Comparison of ENCODE assay signal across 8 cellular contexts in the genomic region with DNA sequence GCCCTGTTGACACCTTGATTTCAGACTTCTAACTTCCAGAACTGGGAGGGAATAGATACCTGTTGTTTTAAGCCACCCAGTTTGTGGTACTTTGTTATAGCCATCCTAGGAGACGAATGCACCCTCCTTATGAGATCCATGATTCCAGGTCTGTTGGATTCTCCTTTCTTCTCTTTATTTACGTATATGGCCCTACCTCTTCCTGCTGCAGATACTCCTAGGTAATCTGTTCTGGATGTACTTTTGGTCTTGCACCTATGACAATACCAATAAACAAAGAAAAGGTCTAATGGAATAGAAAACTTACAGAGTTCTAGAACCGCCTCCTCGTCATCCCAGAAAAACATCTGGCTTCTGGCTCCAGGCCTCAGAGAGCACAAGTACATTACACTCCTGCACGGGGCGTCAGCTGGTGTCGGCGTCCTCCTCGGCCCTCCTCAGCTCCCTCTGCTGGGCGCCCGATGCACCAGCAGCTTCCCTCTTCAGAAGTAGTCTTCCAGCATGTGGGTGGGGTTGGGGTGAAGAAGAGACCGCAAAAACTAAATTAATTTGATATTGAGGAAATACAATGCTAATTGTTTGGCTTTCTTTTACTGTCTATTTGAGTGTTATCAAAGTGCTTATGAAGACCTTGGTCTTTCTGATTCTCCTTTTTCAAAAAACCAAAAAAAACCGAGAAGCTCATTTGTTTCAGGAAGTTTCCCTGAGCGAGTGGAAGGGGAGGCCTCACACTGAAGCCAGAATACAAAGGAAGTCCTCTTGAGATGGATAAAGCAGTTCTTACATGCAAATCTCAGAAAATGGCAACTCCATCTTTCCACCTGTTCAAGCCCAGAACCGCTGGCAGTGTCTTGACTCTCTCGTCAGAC. TPM values are rescaled to one million over a fixed set of nuclear protein-coding genes. Genes with fewer than 3 reads are reported as not detected.
DNase-seq lines count a peak whose midpoint lies in the region; ATAC-seq, FAIRE-seq and TF ChIP-seq lines count a peak whose summit lies in the region.

No MANE protein-coding gene starts in this region.

- H3K4me1 ChIP-seq in pancreas, result peaks cover 3 to 14% (median 5%) of the 10 kb centered on the region in 3 donors
- H3K4me1 ChIP-seq in transverse colon, result peaks cover 10 to 40% (median 24%) of the 10 kb centered on the region in 4 donors

- H3K4me3 ChIP-seq in fibroblast of villous mesenchyme (ENCODE audit: low read depth, low read length) (no peak overlapping the region), pancreas (no peak overlapping the region), transverse colon (no peak overlapping the region)

- DNase-seq in COLO829 (ENCODE audit: low spot score), result peak; percentile 87
- peak; percentile 66 for DNase-seq in HPDE6-E6E7 (ENCODE audit: extremely low spot score)
- DNase-seq in RPMI8226, result peak; percentile 82
- peak; percentile 68 for DNase-seq in activated T-helper 1 cell treated with anti-CD3 and anti-CD28 coated beads, Interleukin-12 subunit alpha, Interleukin-12 subunit beta, Interleukin-2, Interleukin-4 antibody, amounts not matched to agents 30 ng/mL and 10 ng/mL and 1 ng/mL, durations not matched to agents 14 hours and 24 hours and 36 hours (ENCODE audit: low spot score)
- peak; percentile 89 for DNase-seq in fibroblast of villous mesenchyme (ENCODE audit: low read depth)
- peak; percentile 69 to 89 (median 80) for DNase-seq in pancreas
- peak; percentile 83 for DNase-seq in transverse colon

- H3K27ac Mint-ChIP-seq in activated T-helper 1 cell treated with anti-CD3 and anti-CD28 coated beads, Interleukin-12 subunit alpha, Interleukin-12 subunit beta, Interleukin-2, Interleukin-4 antibody, amounts not matched to agents 30 ng/mL and 10 ng/mL and 1 ng/mL, durations not matched to agents 14 hours and 24 hours and 36 hours, result no peak overlapping the region

- no peak for FAIRE-seq in pancreas (lab: Jason Lieb, UNC)

- H3K36me3 Mint-ChIP-seq in activated T-helper 1 cell treated with anti-CD3 and anti-CD28 coated beads, Interleukin-12 subunit alpha, Interleukin-12 subunit beta, Interleukin-2, Interleukin-4 antibody, amounts not matched to agents 30 ng/mL and 10 ng/mL and 1 ng/mL, durations not matched to agents 14 hours and 24 hours and 36 hours (ENCODE audit: low read depth), result peaks cover 19% of the 10 kb centered on the region

- 31 to 38% methylated on average over 16 of the region's 16 CpGs for WGBS in pancreas, 2 donors
- 34 to 80% methylated on average over 6 to 16 of the region's 16 CpGs for WGBS in transverse colon (ENCODE audit: low coverage in 1 of 2), 2 donors

- intact Hi-C loops in activated T-helper 1 cell treated with anti-CD3 and anti-CD28 coated beads, Interleukin-12 subunit alpha, Interleukin-12 subunit beta, Interleukin-2, Interleukin-4 antibody, amounts not matched to agents 30 ng/mL and 10 ng/mL and 1 ng/mL, durations not matched to agents 14 hours and 24 hours and 36 hours (cut with micrococcal nuclease), result loop anchor here (1.0 to 5.0 kb wide), 4 partner anchors 66 to 439 kb away; no protein-coding TSS in a partner anchor
- intact Hi-C loops in pancreas (cut with DNase I), result no loop called here
- intact Hi-C loops in transverse colon (cut with DNase I; ENCODE audit: low total_unique reads), result loop anchor here (10.0 kb wide), 1 partner anchor 314 kb away; no protein-coding TSS in a partner anchor

- no peaks in the 10 kb centered on the region for H3K27me3 Mint-ChIP-seq in activated T-helper 1 cell treated with anti-CD3 and anti-CD28 coated beads, Interleukin-12 subunit alpha, Interleukin-12 subunit beta, Interleukin-2, Interleukin-4 antibody, amounts not matched to agents 30 ng/mL and 10 ng/mL and 1 ng/mL, durations not matched to agents 14 hours and 24 hours and 36 hours (ENCODE audit: insufficient read depth)

- no peaks in the 10 kb centered on the region for H3K36me3 ChIP-seq in pancreas
- no peaks in the 10 kb centered on the region for H3K36me3 ChIP-seq in transverse colon

- no peak for TF ChIP-seq EP300 in transverse colon (IDR thresholded peaks at IDR 0.05; ENCODE audit: low read depth)

- TF ChIP-seq CTCF in fibroblast of villous mesenchyme (IDR thresholded peaks at IDR 0.05; ENCODE audit: insufficient read depth, low read depth, low read length) (peak; percentile 95), pancreas (IDR thresholded peaks at IDR 0.05) (peak; percentile 80 to 88 (median 86)), transverse colon (IDR thresholded peaks at IDR 0.05) (peak; percentile 87 to 96 (median 90))

- in situ Hi-C loops in transverse colon (cut with MboI; ENCODE audit: low pct_ligation_motif_present in 1 of 4, low pct_unique_long_range_greater_than_20kb in 1 of 4, low sequenced_read_pairs in 3 of 4), result loop anchor here in 3 of 4 donors (5.0 to 25.0 kb wide), 3 partner anchors 259 to 439 kb away; no protein-coding TSS in a partner anchor

- H3K9me3 Mint-ChIP-seq in activated T-helper 1 cell treated with anti-CD3 and anti-CD28 coated beads, Interleukin-12 subunit alpha, Interleukin-12 subunit beta, Interleukin-2, Interleukin-4 antibody, amounts not matched to agents 30 ng/mL and 10 ng/mL and 1 ng/mL, durations not matched to agents 14 hours and 24 hours and 36 hours, result no peaks in the 10 kb centered on the region

- H3K4me1 Mint-ChIP-seq in activated T-helper 1 cell treated with anti-CD3 and anti-CD28 coated beads, Interleukin-12 subunit alpha, Interleukin-12 subunit beta, Interleukin-2, Interleukin-4 antibody, amounts not matched to agents 30 ng/mL and 10 ng/mL and 1 ng/mL, durations not matched to agents 14 hours and 24 hours and 36 hours (ENCODE audit: low read depth), result peaks cover 47% of the 10 kb centered on the region

- H3K27me3 ChIP-seq in pancreas (no peaks in the 10 kb centered on the region), transverse colon (no peaks in the 10 kb centered on the region)

- no peak for TF ChIP-seq POLR2A in transverse colon (IDR thresholded peaks at IDR 0.05)

- ATAC-seq in GM19463 (IDR thresholded peaks at IDR 0.05; ENCODE audit: unreplicated experiment), result peak; percentile 91
- ATAC-seq in pancreas, result peak; percentile 88 to 97 (median 94)

- H3K4me3 Mint-ChIP-seq in activated T-helper 1 cell treated with anti-CD3 and anti-CD28 coated beads, Interleukin-12 subunit alpha, Interleukin-12 subunit beta, Interleukin-2, Interleukin-4 antibody, amounts not matched to agents 30 ng/mL and 10 ng/mL and 1 ng/mL, durations not matched to agents 14 hours and 24 hours and 36 hours, result peak overlapping the region; percentile 12

- H3K9me3 ChIP-seq in pancreas (no peaks in the 10 kb centered on the region), transverse colon (no peaks in the 10 kb centered on the region)

- H3K27ac ChIP-seq in pancreas, result no peak overlapping the region
- H3K27ac ChIP-seq in transverse colon, result peak overlapping the region; percentile 52 to 77 (median 70)

RNA-seq across cellular contexts. Expression of a gene that starts 9.7 kb away (rescaled TPM):
- 107 and 109 TPM in 2 replicates for total RNA-seq in activated T-helper 1 cell treated with anti-CD3 and anti-CD28 coated beads, Interleukin-12 subunit alpha, Interleukin-12 subunit beta, Interleukin-2, Interleukin-4 antibody, amounts not matched to agents 30 ng/mL and 10 ng/mL and 1 ng/mL, durations not matched to agents 14 hours and 24 hours and 36 hours
- total RNA-seq in fibroblast of villous mesenchyme, result 42.5 and 45.3 TPM in 2 replicates
- total RNA-seq in pancreas, result 10 to 100 TPM; 20.0 to 38.6 (median 22.5) TPM
- 1 to 10 TPM; 4.9 to 8.1 TPM for polyA plus RNA-seq in pancreas
- total RNA-seq in transverse colon, result 100 to 1,000 TPM in 2 of 4 donors, 10 to 100 TPM in 2; 48.7 to 166 (median 105) TPM

Comparison
In these comparisons a context has a peak if more than half of its experiments do, and no peak if none do; other contexts are left out.
1. H3K27ac ChIP-seq: peak in transverse colon (4 of 4); none in pancreas (0 of 4).
2. intact Hi-C loops: an anchor here in activated T-helper 1 cell treated with anti-CD3 and anti-CD28 coated beads, Interleukin-12 subunit alpha, Interleukin-12 subunit beta, Interleukin-2, Interleukin-4 antibody, amounts not matched to agents 30 ng/mL and 10 ng/mL and 1 ng/mL, durations not matched to agents 14 hours and 24 hours and 36 hours (1.0 to 5.0 kb wide) and transverse colon (10.0 kb wide); none called in pancreas.
3. Peak in every context shown above with its lines, with median percentiles within 50 percentile points of each other: DNase-seq and CTCF ChIP-seq.